17 cellular contexts compared by ENCODE assay signal in genomic region chr3:107132674-107133073, GRCh38.
DNase-seq lines count a peak whose midpoint lies in the region; ATAC-seq, FAIRE-seq and TF ChIP-seq lines count a peak whose summit lies in the region.
"Had no signal": no experiment of that assay in that cellular context is flagged by ENCODE, and none has a peak within 500 bp of the region (broad histone marks: within the 10 kb centered on the region; RNA-seq: fewer than 3 reads in every experiment).

No MANE protein-coding gene starts in this region.

- no peak overlapping the region for H3K27ac Mint-ChIP-seq in GM23338
- peak overlapping the region; percentile 18 for H3K27ac Mint-ChIP-seq in astrocyte (ENCODE audit: unreplicated experiment)
- H3K27ac Mint-ChIP-seq: CD4-positive, alpha-beta memory T cell; IgD-negative memory B cell had no signal

- ATAC-seq in GM23338: no peak
- ATAC-seq: A549, GM12878 had no signal

- no peak for TF ChIP-seq POLR2A in lower leg skin (IDR thresholded peaks at IDR 0.05)

- no peak overlapping the region for H3K9ac ChIP-seq in astrocyte (ENCODE audit: low read length)
- H3K9ac ChIP-seq: GM23248 had no signal

- no peaks in the 10 kb centered on the region for H3K27me3 Mint-ChIP-seq in GM23338 (ENCODE audit: insufficient read depth, low read depth, poor library complexity)
- no peaks in the 10 kb centered on the region for H3K27me3 Mint-ChIP-seq in astrocyte (ENCODE audit: low read depth, unreplicated experiment)
- H3K27me3 Mint-ChIP-seq: IgD-negative memory B cell had no signal

- H3K4me1 Mint-ChIP-seq in GM23338 (no peaks in the 10 kb centered on the region), astrocyte (ENCODE audit: low read depth, unreplicated experiment) (peaks cover 11% of the 10 kb centered on the region)
- H3K4me1 Mint-ChIP-seq: CD4-positive, alpha-beta memory T cell; H9; IgD-negative memory B cell had no signal

- DNase-seq in GM23338 (ENCODE audit: low spot score): no peak
- no peak for DNase-seq in astrocyte (ENCODE audit: low read depth)
- DNase-seq in islet precursor cell: peak; percentile 69
- no peak for DNase-seq in small intestine
- no peak for DNase-seq in DMS 273 (lab: John Stamatoyannopoulos, UW; ENCODE audit: unreplicated experiment)
- DNase-seq in lower leg skin (ENCODE audit: low spot score in 2 of 2): no peak
- DNase-seq in effector memory CD4-positive, alpha-beta T cell: no peak
- DNase-seq: BE2C; CD4-positive, alpha-beta memory T cell; GM23248; H9 had no signal

- no peak overlapping the region for H3K27ac ChIP-seq in GM23338 (ENCODE audit: low read depth)
- no peak overlapping the region for H3K27ac ChIP-seq in astrocyte (ENCODE audit: low read depth, low read length)
- H3K27ac ChIP-seq in small intestine (ENCODE audit: low read depth in 1 of 2, low read length in 1 of 2): no peak overlapping the region
- H3K27ac ChIP-seq in effector memory CD4-positive, alpha-beta T cell (ENCODE audit: insufficient read depth, low read length, poor library complexity, severe bottlenecking): no peak overlapping the region
- H3K27ac ChIP-seq: A549, C4-2B, GM23248 had no signal

- TF ChIP-seq CTCF in GM23338 (conservative IDR thresholded peaks at IDR 0.05; ENCODE audit: low read depth in 2 of 2) (no peak), astrocyte (IDR thresholded peaks at IDR 0.05; ENCODE audit: insufficient read depth, low read depth, low read length) (no peak), lower leg skin (IDR thresholded peaks at IDR 0.05) (no peak)

- 0 out of 2 replicates have a peak, but pooled peaks cover 4% of the 10 kb centered on the region for H3K9me2 ChIP-seq in GM23338 (ENCODE audit: insufficient read depth)

- no peaks in the 10 kb centered on the region for H3K79me2 ChIP-seq in GM23338 (replicated peaks; ENCODE audit: insufficient read depth)
- H3K79me2 ChIP-seq in astrocyte (ENCODE audit: insufficient read depth, low read length): no peaks in the 10 kb centered on the region

- H3K27me3 ChIP-seq in GM23338 (ENCODE audit: insufficient read depth): no peaks in the 10 kb centered on the region
- H3K27me3 ChIP-seq in astrocyte (ENCODE audit: insufficient read depth, low read length): no peaks in the 10 kb centered on the region
- H3K27me3 ChIP-seq in small intestine (ENCODE audit: control insufficient read depth in 2 of 2, insufficient read depth in 2 of 2, low read length in 2 of 2): no peaks in the 10 kb centered on the region
- H3K27me3 ChIP-seq in effector memory CD4-positive, alpha-beta T cell (replicated peaks; ENCODE audit: control insufficient read depth, insufficient read depth, low read length, poor library complexity, severe bottlenecking): no peaks in the 10 kb centered on the region
- H3K27me3 ChIP-seq: BE2C had no signal

- H3F3A ChIP-seq in GM23338 (replicated peaks; ENCODE audit: low read depth): no peaks in the 10 kb centered on the region

- H3K36me3 Mint-ChIP-seq in GM23338 (ENCODE audit: low read depth): no peaks in the 10 kb centered on the region; the same call in 1 of the 3 replicates
- no peaks in the 10 kb centered on the region for H3K36me3 Mint-ChIP-seq in astrocyte (ENCODE audit: low read depth, unreplicated experiment)
- H3K36me3 Mint-ChIP-seq: CD4-positive, alpha-beta memory T cell had no signal

- peaks cover 4% of the 10 kb centered on the region; the same call in 2 of the 3 replicates for H3K9me3 Mint-ChIP-seq in GM23338
- H3K9me3 Mint-ChIP-seq in astrocyte (ENCODE audit: unreplicated experiment): peaks cover 6% of the 10 kb centered on the region
- H3K9me3 Mint-ChIP-seq: H9, IgD-negative memory B cell had no signal

- H3K4me3 Mint-ChIP-seq in GM23338 (no peak overlapping the region), astrocyte (ENCODE audit: unreplicated experiment) (no peak overlapping the region)
- H3K4me3 Mint-ChIP-seq: CD4-positive, alpha-beta memory T cell; IgD-negative memory B cell had no signal

- H3K9me3 ChIP-seq in astrocyte (ENCODE audit: insufficient read depth, low read depth, low read length) (no peaks in the 10 kb centered on the region), small intestine (ENCODE audit: control insufficient read depth, low read depth) (no peaks in the 10 kb centered on the region)
- H3K9me3 ChIP-seq in effector memory CD4-positive, alpha-beta T cell (ENCODE audit: control insufficient read depth, low read length): no peaks in the 10 kb centered on the region
- H3K9me3 ChIP-seq: BE2C had no signal

- no peaks in the 10 kb centered on the region; the same call in 1 of the 2 replicates for H3K4me1 ChIP-seq in GM23338 (ENCODE audit: insufficient read depth)
- H3K4me1 ChIP-seq in astrocyte (ENCODE audit: insufficient read depth, low read length): no peaks in the 10 kb centered on the region
- H3K4me1 ChIP-seq in small intestine (ENCODE audit: control insufficient read depth in 2 of 2, insufficient read depth in 1 of 2, low read depth in 1 of 2, low read length in 1 of 2): no peaks in the 10 kb centered on the region
- H3K4me1 ChIP-seq in effector memory CD4-positive, alpha-beta T cell (ENCODE audit: control insufficient read depth, insufficient read depth, low read length, poor library complexity, severe bottlenecking): no peaks in the 10 kb centered on the region
- H3K4me1 ChIP-seq: A549, BE2C had no signal

- H4K20me1 ChIP-seq in GM23338 (replicated peaks; ENCODE audit: insufficient read depth): no peaks in the 10 kb centered on the region
- no peaks in the 10 kb centered on the region for H4K20me1 ChIP-seq in astrocyte (ENCODE audit: insufficient read depth, low read length)

- peak overlapping the region; percentile 63; the same call in 1 of the 2 replicates for H2AFZ ChIP-seq in GM23338
- H2AFZ ChIP-seq in astrocyte (ENCODE audit: low read depth, low read length): no peak overlapping the region
- H2AFZ ChIP-seq: GM23248 had no signal

- H3K4me2 ChIP-seq in GM23338: no peak overlapping the region
- no peak overlapping the region for H3K4me2 ChIP-seq in astrocyte (ENCODE audit: low read length)
- H3K4me2 ChIP-seq: A549 had no signal

- intact Hi-C loops in lower leg skin (cut with DNase I; ENCODE audit: low total_unique reads): no loop called here

- no peak overlapping the region for H3K4me3 ChIP-seq in GM23338
- no peak overlapping the region for H3K4me3 ChIP-seq in astrocyte (ENCODE audit: insufficient read depth, low read depth, low read length)
- no peak overlapping the region for H3K4me3 ChIP-seq in small intestine (ENCODE audit: low read depth in 1 of 2, low read length in 2 of 2)
- no peak overlapping the region for H3K4me3 ChIP-seq in lower leg skin (ENCODE audit: low read depth, poor library complexity, severe bottlenecking)
- no peak overlapping the region for H3K4me3 ChIP-seq in effector memory CD4-positive, alpha-beta T cell (ENCODE audit: insufficient read depth, low read depth, low read length, poor library complexity, severe bottlenecking)
- H3K4me3 ChIP-seq: A549, GM12878, GM23248 had no signal

- FAIRE-seq in astrocyte (lab: Jason Lieb, UNC) (no peak), small intestine (lab: Jason Lieb, UNC) (no peak)
- FAIRE-seq: A549, D721Med, GM12878, GM18507 had no signal

- H3K36me3 ChIP-seq in GM23338 (ENCODE audit: insufficient read depth): no peaks in the 10 kb centered on the region
- H3K36me3 ChIP-seq in astrocyte (ENCODE audit: insufficient read depth, low read length): no peaks in the 10 kb centered on the region
- no peaks in the 10 kb centered on the region for H3K36me3 ChIP-seq in small intestine (ENCODE audit: control insufficient read depth in 2 of 2, insufficient read depth in 2 of 2, low read length in 2 of 2)
- H3K36me3 ChIP-seq in effector memory CD4-positive, alpha-beta T cell (ENCODE audit: control insufficient read depth, insufficient read depth, low read length): no peaks in the 10 kb centered on the region
- H3K36me3 ChIP-seq: BE2C had no signal

- WGBS in small intestine, 3 donors: 83 to 92% (median 86%) methylated on average over 11 of the region's 11 CpGs
- 93 to 95% methylated on average over 11 of the region's 11 CpGs for WGBS in lower leg skin, 2 donors

TF ChIP-seq in GM23338, 12 proteins besides CTCF, POLR2A, EP300 and RAD21 (continues in another document):
- TF ChIP-seq EZH2phosphoT487 (IDR thresholded peaks at IDR 0.05; ENCODE audit: unreplicated experiment): no peak
- no peak for TF ChIP-seq STAT1 (IDR thresholded peaks at IDR 0.05; ENCODE audit: unreplicated experiment)
- TF ChIP-seq NANOG (IDR thresholded peaks at IDR 0.05; ENCODE audit: borderline replicate concordance): no peak
- TF ChIP-seq EZH2 (IDR thresholded peaks at IDR 0.05; ENCODE audit: low read depth, unreplicated experiment): no peak
- no peak for TF ChIP-seq ETS1 (IDR thresholded peaks at IDR 0.05)
- no peak for TF ChIP-seq POLR2AphosphoS5 (IDR thresholded peaks at IDR 0.05; ENCODE audit: low read depth)
